ENCODE assay signal across 1 cellular context in genomic region chr10:3811331-3811870, GRCh38.
TF ChIP-seq lines count a peak whose summit lies in the region.

No MANE protein-coding gene starts in this region.

TF ChIP-seq in K562, 482 proteins besides CTCF, POLR2A, EP300 and RAD21 (continued from another document and continues in another):
- TF ChIP-seq ZNF592 (IDR thresholded peaks at IDR 0.05) (peak; percentile 72), SRSF9 (IDR thresholded peaks at IDR 0.05; ENCODE audit: borderline replicate concordance, low read depth, low read length) (no peak), CHCHD3 (CRISPR knock-in tag; IDR thresholded peaks at IDR 0.05) (no peak), ARID2 (IDR thresholded peaks at IDR 0.05) (no peak), ARID4B (CRISPR knock-in tag; IDR thresholded peaks at IDR 0.05) (no peak), NR3C1 (CRISPR knock-in tag; IDR thresholded peaks at IDR 0.05) (no peak), THAP7 (CRISPR knock-in tag; IDR thresholded peaks at IDR 0.05) (no peak), NCOA4 (IDR thresholded peaks at IDR 0.05; ENCODE audit: partially characterized antibody) (no peak), MBD1 (CRISPR knock-in tag; IDR thresholded peaks at IDR 0.05) (no peak), ZBTB7A (IDR thresholded peaks at IDR 0.05; ENCODE audit: borderline replicate concordance, control insufficient read depth, low read depth, low read length) (no peak), PCBP2 (IDR thresholded peaks at IDR 0.05; ENCODE audit: low read depth, low read length, poor library complexity, severe bottlenecking) (no peak), FOXO4 (CRISPR knock-in tag; IDR thresholded peaks at IDR 0.05) (no peak), RBM14 (IDR thresholded peaks at IDR 0.05; ENCODE audit: borderline replicate concordance, insufficient read depth, low read depth, low read length) (no peak), MGA (IDR thresholded peaks at IDR 0.05) (peak; percentile 45; the same call in 1 of the 2 replicates), ELF1 (tag; IDR thresholded peaks at IDR 0.05) (0 out of 2 replicates have a peak, but pooled peaks have one; percentile 13), PHF8 (IDR thresholded peaks at IDR 0.05; ENCODE audit: borderline replicate concordance, low read length) (no peak), STAT5B (CRISPR knock-in tag; IDR thresholded peaks at IDR 0.05) (no peak), SNRNP70 (optimal IDR thresholded peaks at IDR 0.05; ENCODE audit: low read depth, low read length) (no peak), TSHZ1 (CRISPR knock-in tag; IDR thresholded peaks at IDR 0.05) (no peak), TGIF2 (CRISPR knock-in tag; IDR thresholded peaks at IDR 0.05) (no peak), MAZ (CRISPR knock-in tag; conservative IDR thresholded peaks at IDR 0.05 in 1 of 2, IDR thresholded peaks at IDR 0.05 in 1 of 2) (no peak), BACH1 (tag; IDR thresholded peaks at IDR 0.05) (peak; percentile 75), TEAD2 (tag; IDR thresholded peaks at IDR 0.05) (no peak), ZNF347 (CRISPR knock-in tag; IDR thresholded peaks at IDR 0.05; ENCODE audit: low read depth) (no peak)
